Comparison of ENCODE assay signal across 1 cellular context in the genomic region with DNA sequence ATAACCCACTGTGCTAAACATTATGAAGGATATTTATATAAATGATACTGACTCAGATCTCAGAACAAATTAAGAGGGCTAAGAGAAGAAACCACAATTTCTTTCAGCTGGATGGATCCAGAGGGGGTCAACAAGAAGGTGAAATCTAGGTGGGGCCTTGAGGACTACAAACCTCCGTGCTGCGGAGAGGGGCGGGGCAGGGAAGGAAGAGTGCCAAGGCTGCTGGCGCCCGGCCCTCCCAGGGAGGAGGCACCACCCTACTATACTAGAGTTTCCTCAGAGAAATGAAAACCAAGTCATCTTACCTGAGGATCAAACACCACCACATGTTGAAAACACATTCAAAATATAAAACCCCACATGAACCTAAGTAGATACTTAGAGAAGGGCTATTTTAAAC.
TF ChIP-seq lines count a peak whose summit lies in the region.

No MANE protein-coding gene starts in this region.

TF ChIP-seq in GM23338, 12 proteins besides CTCF, POLR2A, EP300 and RAD21:
- TF ChIP-seq, protein P1, sequence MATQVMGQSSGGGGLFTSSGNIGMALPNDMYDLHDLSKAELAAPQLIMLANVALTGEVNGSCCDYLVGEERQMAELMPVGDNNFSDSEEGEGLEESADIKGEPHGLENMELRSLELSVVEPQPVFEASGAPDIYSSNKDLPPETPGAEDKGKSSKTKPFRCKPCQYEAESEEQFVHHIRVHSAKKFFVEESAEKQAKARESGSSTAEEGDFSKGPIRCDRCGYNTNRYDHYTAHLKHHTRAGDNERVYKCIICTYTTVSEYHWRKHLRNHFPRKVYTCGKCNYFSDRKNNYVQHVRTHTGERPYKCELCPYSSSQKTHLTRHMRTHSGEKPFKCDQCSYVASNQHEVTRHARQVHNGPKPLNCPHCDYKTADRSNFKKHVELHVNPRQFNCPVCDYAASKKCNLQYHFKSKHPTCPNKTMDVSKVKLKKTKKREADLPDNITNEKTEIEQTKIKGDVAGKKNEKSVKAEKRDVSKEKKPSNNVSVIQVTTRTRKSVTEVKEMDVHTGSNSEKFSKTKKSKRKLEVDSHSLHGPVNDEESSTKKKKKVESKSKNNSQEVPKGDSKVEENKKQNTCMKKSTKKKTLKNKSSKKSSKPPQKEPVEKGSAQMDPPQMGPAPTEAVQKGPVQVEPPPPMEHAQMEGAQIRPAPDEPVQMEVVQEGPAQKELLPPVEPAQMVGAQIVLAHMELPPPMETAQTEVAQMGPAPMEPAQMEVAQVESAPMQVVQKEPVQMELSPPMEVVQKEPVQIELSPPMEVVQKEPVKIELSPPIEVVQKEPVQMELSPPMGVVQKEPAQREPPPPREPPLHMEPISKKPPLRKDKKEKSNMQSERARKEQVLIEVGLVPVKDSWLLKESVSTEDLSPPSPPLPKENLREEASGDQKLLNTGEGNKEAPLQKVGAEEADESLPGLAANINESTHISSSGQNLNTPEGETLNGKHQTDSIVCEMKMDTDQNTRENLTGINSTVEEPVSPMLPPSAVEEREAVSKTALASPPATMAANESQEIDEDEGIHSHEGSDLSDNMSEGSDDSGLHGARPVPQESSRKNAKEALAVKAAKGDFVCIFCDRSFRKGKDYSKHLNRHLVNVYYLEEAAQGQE (IDR thresholded peaks at IDR 0.05; ENCODE audit: unreplicated experiment) = no peak
- TF ChIP-seq EZH2 (IDR thresholded peaks at IDR 0.05; ENCODE audit: low read depth, unreplicated experiment) (no peak), POLR2AphosphoS5 (IDR thresholded peaks at IDR 0.05; ENCODE audit: low read depth) (no peak), ZNF331 (CRISPR knock-in tag; IDR thresholded peaks at IDR 0.05; ENCODE audit: low read depth) (no peak), ZNF114 (CRISPR knock-in tag; IDR thresholded peaks at IDR 0.05) (no peak), JUNB (IDR thresholded peaks at IDR 0.05; ENCODE audit: unreplicated experiment) (no peak), NANOG (IDR thresholded peaks at IDR 0.05; ENCODE audit: borderline replicate concordance) (no peak), CREB1 (CRISPR knock-in tag; IDR thresholded peaks at IDR 0.05; ENCODE audit: low read depth) (no peak)
- TF ChIP-seq, protein P2, sequence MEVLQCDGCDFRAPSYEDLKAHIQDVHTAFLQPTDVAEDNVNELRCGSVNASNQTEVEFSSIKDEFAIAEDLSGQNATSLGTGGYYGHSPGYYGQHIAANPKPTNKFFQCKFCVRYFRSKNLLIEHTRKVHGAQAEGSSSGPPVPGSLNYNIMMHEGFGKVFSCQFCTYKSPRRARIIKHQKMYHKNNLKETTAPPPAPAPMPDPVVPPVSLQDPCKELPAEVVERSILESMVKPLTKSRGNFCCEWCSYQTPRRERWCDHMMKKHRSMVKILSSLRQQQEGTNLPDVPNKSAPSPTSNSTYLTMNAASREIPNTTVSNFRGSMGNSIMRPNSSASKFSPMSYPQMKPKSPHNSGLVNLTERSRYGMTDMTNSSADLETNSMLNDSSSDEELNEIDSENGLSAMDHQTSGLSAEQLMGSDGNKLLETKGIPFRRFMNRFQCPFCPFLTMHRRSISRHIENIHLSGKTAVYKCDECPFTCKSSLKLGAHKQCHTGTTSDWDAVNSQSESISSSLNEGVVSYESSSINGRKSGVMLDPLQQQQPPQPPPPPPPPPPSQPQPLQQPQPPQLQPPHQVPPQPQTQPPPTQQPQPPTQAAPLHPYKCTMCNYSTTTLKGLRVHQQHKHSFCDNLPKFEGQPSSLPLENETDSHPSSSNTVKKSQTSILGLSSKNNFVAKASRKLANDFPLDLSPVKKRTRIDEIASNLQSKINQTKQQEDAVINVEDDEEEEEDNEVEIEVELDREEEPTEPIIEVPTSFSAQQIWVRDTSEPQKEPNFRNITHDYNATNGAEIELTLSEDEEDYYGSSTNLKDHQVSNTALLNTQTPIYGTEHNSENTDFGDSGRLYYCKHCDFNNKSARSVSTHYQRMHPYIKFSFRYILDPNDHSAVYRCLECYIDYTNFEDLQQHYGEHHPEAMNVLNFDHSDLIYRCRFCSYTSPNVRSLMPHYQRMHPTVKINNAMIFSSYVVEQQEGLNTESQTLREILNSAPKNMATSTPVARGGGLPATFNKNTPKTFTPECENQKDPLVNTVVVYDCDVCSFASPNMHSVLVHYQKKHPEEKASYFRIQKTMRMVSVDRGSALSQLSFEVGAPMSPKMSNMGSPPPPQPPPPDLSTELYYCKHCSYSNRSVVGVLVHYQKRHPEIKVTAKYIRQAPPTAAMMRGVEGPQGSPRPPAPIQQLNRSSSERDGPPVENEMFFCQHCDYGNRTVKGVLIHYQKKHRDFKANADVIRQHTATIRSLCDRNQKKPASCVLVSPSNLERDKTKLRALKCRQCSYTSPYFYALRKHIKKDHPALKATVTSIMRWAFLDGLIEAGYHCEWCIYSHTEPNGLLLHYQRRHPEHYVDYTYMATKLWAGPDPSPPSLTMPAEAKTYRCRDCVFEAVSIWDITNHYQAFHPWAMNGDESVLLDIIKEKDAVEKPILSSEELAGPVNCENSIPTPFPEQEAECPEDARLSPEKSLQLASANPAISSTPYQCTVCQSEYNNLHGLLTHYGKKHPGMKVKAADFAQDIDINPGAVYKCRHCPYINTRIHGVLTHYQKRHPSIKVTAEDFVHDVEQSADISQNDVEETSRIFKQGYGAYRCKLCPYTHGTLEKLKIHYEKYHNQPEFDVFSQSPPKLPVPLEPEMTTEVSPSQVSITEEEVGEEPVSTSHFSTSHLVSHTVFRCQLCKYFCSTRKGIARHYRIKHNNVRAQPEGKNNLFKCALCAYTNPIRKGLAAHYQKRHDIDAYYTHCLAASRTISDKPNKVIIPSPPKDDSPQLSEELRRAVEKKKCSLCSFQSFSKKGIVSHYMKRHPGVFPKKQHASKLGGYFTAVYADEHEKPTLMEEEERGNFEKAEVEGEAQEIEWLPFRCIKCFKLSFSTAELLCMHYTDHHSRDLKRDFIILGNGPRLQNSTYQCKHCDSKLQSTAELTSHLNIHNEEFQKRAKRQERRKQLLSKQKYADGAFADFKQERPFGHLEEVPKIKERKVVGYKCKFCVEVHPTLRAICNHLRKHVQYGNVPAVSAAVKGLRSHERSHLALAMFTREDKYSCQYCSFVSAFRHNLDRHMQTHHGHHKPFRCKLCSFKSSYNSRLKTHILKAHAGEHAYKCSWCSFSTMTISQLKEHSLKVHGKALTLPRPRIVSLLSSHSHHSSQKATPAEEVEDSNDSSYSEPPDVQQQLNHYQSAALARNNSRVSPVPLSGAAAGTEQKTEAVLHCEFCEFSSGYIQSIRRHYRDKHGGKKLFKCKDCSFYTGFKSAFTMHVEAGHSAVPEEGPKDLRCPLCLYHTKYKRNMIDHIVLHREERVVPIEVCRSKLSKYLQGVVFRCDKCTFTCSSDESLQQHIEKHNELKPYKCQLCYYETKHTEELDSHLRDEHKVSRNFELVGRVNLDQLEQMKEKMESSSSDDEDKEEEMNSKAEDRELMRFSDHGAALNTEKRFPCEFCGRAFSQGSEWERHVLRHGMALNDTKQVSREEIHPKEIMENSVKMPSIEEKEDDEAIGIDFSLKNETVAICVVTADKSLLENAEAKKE (CRISPR knock-in tag; IDR thresholded peaks at IDR 0.05) = no peak
- TF ChIP-seq, protein P3, sequence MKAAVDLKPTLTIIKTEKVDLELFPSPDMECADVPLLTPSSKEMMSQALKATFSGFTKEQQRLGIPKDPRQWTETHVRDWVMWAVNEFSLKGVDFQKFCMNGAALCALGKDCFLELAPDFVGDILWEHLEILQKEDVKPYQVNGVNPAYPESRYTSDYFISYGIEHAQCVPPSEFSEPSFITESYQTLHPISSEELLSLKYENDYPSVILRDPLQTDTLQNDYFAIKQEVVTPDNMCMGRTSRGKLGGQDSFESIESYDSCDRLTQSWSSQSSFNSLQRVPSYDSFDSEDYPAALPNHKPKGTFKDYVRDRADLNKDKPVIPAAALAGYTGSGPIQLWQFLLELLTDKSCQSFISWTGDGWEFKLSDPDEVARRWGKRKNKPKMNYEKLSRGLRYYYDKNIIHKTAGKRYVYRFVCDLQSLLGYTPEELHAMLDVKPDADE (IDR thresholded peaks at IDR 0.05) = no peak
